In the genomic region with DNA sequence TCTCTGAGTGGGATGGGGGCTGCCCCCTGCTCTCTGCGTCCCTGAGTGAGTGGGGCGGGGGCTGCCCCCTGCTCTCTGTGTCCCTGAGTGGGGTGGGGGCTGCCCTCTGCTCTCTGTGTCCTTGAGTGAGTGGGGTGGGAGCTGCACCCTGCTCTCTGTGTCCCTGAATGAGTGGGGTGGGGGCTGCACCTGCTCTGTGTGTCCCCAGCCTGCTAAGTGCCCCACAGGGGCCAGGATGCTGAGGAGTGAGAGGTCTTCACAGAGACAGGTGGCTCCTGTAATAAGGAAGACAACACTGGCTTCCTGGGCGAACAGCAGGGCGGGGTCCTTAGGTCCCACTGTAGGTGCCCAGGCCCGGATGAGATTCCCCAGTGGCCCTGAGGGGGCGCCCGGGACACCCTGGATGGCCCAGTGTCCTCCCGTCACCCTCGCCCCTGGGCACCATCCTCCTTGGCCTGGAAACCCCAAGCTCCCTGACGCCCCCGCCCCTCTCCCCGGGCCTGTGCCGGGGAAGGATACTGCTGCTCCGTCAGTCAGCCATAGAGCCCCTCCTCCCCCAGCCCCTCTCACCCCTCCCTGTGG, we compare ENCODE assay signal across 1 cellular context.
A peak's percentile ranks its signal among the peaks of the same experiment; 100 is the strongest.
TF ChIP-seq lines count a peak whose summit lies in the region.

No MANE protein-coding gene starts in this region.

TF ChIP-seq in K562, 482 proteins besides CTCF, POLR2A, EP300 and RAD21:
- TF ChIP-seq YY1 (IDR thresholded peaks at IDR 0.05; ENCODE audit: borderline replicate concordance in 1 of 3, control insufficient read depth in 1 of 3, extremely low read depth in 1 of 3, insufficient read depth in 3 of 3, insufficient read length in 1 of 3, insufficient replicate concordance in 2 of 3, low read depth in 1 of 3, low read length in 2 of 3) (peak in 1 of 3 experiments; percentile 19), ZNF143 (CRISPR knock-in tag; IDR thresholded peaks at IDR 0.05) (0 out of 2 replicates have a peak, but pooled peaks have one; percentile 21), FOXJ2 (tag; IDR thresholded peaks at IDR 0.05) (no peak), SMC3 (conservative IDR thresholded peaks at IDR 0.05; ENCODE audit: insufficient read depth, low read depth, low read length) (0 out of 2 replicates have a peak, but pooled peaks have one; percentile 5), EGR1 (conservative IDR thresholded peaks at IDR 0.05) (peak; percentile 18; the same call in 1 of the 2 replicates), ZBTB7A (IDR thresholded peaks at IDR 0.05; ENCODE audit: borderline replicate concordance, control insufficient read depth, low read depth, low read length) (peak; percentile 28; the same call in 1 of the 2 replicates), STAG1 (CRISPR knock-in tag; IDR thresholded peaks at IDR 0.05; ENCODE audit: borderline replicate concordance) (0 out of 2 replicates have a peak, but pooled peaks have one; percentile 52), BRCA1 (IDR thresholded peaks at IDR 0.05) (no peak), BRCA1 (CRISPR knock-in tag; IDR thresholded peaks at IDR 0.05) (0 out of 2 replicates have a peak, but pooled peaks have one; percentile 54), HNRNPH1 (optimal IDR thresholded peaks at IDR 0.05; ENCODE audit: low read depth, low read length) (no peak), ZNF217 (CRISPR knock-in tag; IDR thresholded peaks at IDR 0.05) (no peak), MAZ (CRISPR knock-in tag; conservative IDR thresholded peaks at IDR 0.05 in 1 of 2, IDR thresholded peaks at IDR 0.05 in 1 of 2) (0 out of 4 replicates have a peak, but pooled peaks of 1 of the 2 experiments have one; percentile 5), ZNF263 (CRISPR knock-in tag; IDR thresholded peaks at IDR 0.05; ENCODE audit: borderline replicate concordance) (0 out of 2 replicates have a peak, but pooled peaks have one; percentile 13), ZNF76 (CRISPR knock-in tag; IDR thresholded peaks at IDR 0.05; ENCODE audit: borderline replicate concordance) (no peak), NFIC (IDR thresholded peaks at IDR 0.05) (no peak), TRIM28 (IDR thresholded peaks at IDR 0.05) (no peak), CBFB (CRISPR knock-in tag; IDR thresholded peaks at IDR 0.05) (peak; percentile 73; the same call in 1 of the 2 replicates)
- TF ChIP-seq, protein P1, sequence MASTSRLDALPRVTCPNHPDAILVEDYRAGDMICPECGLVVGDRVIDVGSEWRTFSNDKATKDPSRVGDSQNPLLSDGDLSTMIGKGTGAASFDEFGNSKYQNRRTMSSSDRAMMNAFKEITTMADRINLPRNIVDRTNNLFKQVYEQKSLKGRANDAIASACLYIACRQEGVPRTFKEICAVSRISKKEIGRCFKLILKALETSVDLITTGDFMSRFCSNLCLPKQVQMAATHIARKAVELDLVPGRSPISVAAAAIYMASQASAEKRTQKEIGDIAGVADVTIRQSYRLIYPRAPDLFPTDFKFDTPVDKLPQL (IDR thresholded peaks at IDR 0.05; ENCODE audit: extremely low read depth, insufficient read length): no peak
- TF ChIP-seq, protein P2, sequence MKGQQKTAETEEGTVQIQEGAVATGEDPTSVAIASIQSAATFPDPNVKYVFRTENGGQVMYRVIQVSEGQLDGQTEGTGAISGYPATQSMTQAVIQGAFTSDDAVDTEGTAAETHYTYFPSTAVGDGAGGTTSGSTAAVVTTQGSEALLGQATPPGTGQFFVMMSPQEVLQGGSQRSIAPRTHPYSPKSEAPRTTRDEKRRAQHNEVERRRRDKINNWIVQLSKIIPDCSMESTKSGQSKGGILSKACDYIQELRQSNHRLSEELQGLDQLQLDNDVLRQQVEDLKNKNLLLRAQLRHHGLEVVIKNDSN (CRISPR knock-in tag; IDR thresholded peaks at IDR 0.05): 0 out of 2 replicates have a peak, but pooled peaks have one; percentile 38
- TF ChIP-seq, protein P3, sequence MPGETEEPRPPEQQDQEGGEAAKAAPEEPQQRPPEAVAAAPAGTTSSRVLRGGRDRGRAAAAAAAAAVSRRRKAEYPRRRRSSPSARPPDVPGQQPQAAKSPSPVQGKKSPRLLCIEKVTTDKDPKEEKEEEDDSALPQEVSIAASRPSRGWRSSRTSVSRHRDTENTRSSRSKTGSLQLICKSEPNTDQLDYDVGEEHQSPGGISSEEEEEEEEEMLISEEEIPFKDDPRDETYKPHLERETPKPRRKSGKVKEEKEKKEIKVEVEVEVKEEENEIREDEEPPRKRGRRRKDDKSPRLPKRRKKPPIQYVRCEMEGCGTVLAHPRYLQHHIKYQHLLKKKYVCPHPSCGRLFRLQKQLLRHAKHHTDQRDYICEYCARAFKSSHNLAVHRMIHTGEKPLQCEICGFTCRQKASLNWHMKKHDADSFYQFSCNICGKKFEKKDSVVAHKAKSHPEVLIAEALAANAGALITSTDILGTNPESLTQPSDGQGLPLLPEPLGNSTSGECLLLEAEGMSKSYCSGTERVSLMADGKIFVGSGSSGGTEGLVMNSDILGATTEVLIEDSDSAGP (CRISPR knock-in tag; IDR thresholded peaks at IDR 0.05): 0 out of 2 replicates have a peak, but pooled peaks have one; percentile 27
- TF ChIP-seq, protein P4, sequence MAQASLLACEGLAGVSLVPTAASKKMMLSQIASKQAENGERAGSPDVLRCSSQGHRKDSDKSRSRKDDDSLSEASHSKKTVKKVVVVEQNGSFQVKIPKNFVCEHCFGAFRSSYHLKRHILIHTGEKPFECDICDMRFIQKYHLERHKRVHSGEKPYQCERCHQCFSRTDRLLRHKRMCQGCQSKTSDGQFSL (CRISPR knock-in tag; IDR thresholded peaks at IDR 0.05): 0 out of 2 replicates have a peak, but pooled peaks have one; percentile 10
- TF ChIP-seq, protein P4 (tag; IDR thresholded peaks at IDR 0.05): no peak
- TF ChIP-seq, protein P5, sequence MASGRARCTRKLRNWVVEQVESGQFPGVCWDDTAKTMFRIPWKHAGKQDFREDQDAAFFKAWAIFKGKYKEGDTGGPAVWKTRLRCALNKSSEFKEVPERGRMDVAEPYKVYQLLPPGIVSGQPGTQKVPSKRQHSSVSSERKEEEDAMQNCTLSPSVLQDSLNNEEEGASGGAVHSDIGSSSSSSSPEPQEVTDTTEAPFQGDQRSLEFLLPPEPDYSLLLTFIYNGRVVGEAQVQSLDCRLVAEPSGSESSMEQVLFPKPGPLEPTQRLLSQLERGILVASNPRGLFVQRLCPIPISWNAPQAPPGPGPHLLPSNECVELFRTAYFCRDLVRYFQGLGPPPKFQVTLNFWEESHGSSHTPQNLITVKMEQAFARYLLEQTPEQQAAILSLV (tag; IDR thresholded peaks at IDR 0.05): no peak
- TF ChIP-seq, protein P6, sequence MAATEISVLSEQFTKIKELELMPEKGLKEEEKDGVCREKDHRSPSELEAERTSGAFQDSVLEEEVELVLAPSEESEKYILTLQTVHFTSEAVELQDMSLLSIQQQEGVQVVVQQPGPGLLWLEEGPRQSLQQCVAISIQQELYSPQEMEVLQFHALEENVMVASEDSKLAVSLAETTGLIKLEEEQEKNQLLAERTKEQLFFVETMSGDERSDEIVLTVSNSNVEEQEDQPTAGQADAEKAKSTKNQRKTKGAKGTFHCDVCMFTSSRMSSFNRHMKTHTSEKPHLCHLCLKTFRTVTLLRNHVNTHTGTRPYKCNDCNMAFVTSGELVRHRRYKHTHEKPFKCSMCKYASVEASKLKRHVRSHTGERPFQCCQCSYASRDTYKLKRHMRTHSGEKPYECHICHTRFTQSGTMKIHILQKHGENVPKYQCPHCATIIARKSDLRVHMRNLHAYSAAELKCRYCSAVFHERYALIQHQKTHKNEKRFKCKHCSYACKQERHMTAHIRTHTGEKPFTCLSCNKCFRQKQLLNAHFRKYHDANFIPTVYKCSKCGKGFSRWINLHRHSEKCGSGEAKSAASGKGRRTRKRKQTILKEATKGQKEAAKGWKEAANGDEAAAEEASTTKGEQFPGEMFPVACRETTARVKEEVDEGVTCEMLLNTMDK (IDR thresholded peaks at IDR 0.05; ENCODE audit: borderline replicate concordance, insufficient read depth, low read depth, low read length, poor library complexity, severe bottlenecking): peak; percentile 58
- TF ChIP-seq, protein P7, sequence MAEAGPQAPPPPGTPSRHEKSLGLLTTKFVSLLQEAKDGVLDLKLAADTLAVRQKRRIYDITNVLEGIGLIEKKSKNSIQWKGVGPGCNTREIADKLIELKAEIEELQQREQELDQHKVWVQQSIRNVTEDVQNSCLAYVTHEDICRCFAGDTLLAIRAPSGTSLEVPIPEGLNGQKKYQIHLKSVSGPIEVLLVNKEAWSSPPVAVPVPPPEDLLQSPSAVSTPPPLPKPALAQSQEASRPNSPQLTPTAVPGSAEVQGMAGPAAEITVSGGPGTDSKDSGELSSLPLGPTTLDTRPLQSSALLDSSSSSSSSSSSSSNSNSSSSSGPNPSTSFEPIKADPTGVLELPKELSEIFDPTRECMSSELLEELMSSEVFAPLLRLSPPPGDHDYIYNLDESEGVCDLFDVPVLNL (CRISPR knock-in tag; IDR thresholded peaks at IDR 0.05; ENCODE audit: low read depth): no peak
